ENCODE assay signal across 15 cellular contexts in genomic region chr2:2887772-2888387, GRCh38.
A peak's percentile ranks its signal among the peaks of the same experiment; 100 is the strongest.
DNase-seq lines count a peak whose midpoint lies in the region; ATAC-seq and TF ChIP-seq lines count a peak whose summit lies in the region.
"Had no signal": no experiment of that assay in that cellular context is flagged by ENCODE, and none has a peak within 500 bp of the region (broad histone marks: within the 10 kb centered on the region; RNA-seq: fewer than 3 reads in every experiment).

No MANE protein-coding gene starts in this region.

- no peak for TF ChIP-seq CTCF in natural killer cell (IDR thresholded peaks at IDR 0.05)

- H3K4me1 Mint-ChIP-seq in natural killer cell treated with Interleukin-12 subunit alpha and Interleukin-12 subunit beta and Interleukin-15 and Interleukin-18, amount 100 ng/mL, for 72 hours (ENCODE audit: low read depth in 2 of 2): no peaks in the 10 kb centered on the region
- no peaks in the 10 kb centered on the region for H3K4me1 Mint-ChIP-seq in natural killer cell
- H3K4me1 Mint-ChIP-seq in T-helper 2 cell treated with Interferon-gamma antibody and Interleukin-4, amounts not matched to agents 5 μg/mL and 100 μg/mL, for 36 hours (ENCODE audit: low read depth): no peaks in the 10 kb centered on the region
- H3K4me1 Mint-ChIP-seq: IgD-negative memory B cell had no signal

- no peak overlapping the region for H3K27ac Mint-ChIP-seq in natural killer cell treated with Interleukin-12 subunit alpha and Interleukin-12 subunit beta and Interleukin-15 and Interleukin-18, amount 100 ng/mL, for 72 hours
- H3K27ac Mint-ChIP-seq in natural killer cell: no peak overlapping the region
- no peak overlapping the region for H3K27ac Mint-ChIP-seq in T-helper 2 cell treated with Interferon-gamma antibody and Interleukin-4, amounts not matched to agents 5 μg/mL and 100 μg/mL, for 36 hours
- H3K27ac Mint-ChIP-seq: CD4-positive, alpha-beta T cell; IgD-negative memory B cell had no signal

- H3K36me3 Mint-ChIP-seq in natural killer cell treated with Interleukin-12 subunit alpha and Interleukin-12 subunit beta and Interleukin-15 and Interleukin-18, amount 100 ng/mL, for 72 hours: no peaks in the 10 kb centered on the region
- no peaks in the 10 kb centered on the region for H3K36me3 Mint-ChIP-seq in natural killer cell
- H3K36me3 Mint-ChIP-seq in T-helper 2 cell treated with Interferon-gamma antibody and Interleukin-4, amounts not matched to agents 5 μg/mL and 100 μg/mL, for 36 hours (ENCODE audit: low read depth): no peaks in the 10 kb centered on the region
- H3K36me3 Mint-ChIP-seq: IgD-negative memory B cell had no signal

- peaks cover 5% of the 10 kb centered on the region for H3K9me3 Mint-ChIP-seq in natural killer cell treated with Interleukin-12 subunit alpha and Interleukin-12 subunit beta and Interleukin-15 and Interleukin-18, amount 100 ng/mL, for 72 hours
- peaks cover 2 to 5% of the 10 kb centered on the region in 2 donors for H3K9me3 Mint-ChIP-seq in natural killer cell
- H3K9me3 Mint-ChIP-seq in T-helper 2 cell treated with Interferon-gamma antibody and Interleukin-4, amounts not matched to agents 5 μg/mL and 100 μg/mL, for 36 hours: peaks cover 6% of the 10 kb centered on the region

- peak; percentile 27 to 50 for ATAC-seq in natural killer cell treated with Interleukin-12 subunit alpha and Interleukin-12 subunit beta and Interleukin-15 and Interleukin-18, amount 100 ng/mL, for 72 hours
- ATAC-seq in natural killer cell (no peak), HG03378 (IDR thresholded peaks at IDR 0.05; ENCODE audit: unreplicated experiment) (no peak)
- ATAC-seq: HCT116 had no signal

- no peak for DNase-seq in natural killer cell treated with Interleukin-12 subunit alpha and Interleukin-12 subunit beta and Interleukin-15 and Interleukin-18, amount 100 ng/mL, for 72 hours (ENCODE audit: low spot score)
- DNase-seq in natural killer cell (no peak), RPMI8226 (peak; percentile 87), mesenteric fat pad (ENCODE audit: low spot score) (peak; percentile 51), NAMALWA (ENCODE audit: low spot score) (no peak)
- DNase-seq in T-helper 2 cell treated with Interferon-gamma antibody and Interleukin-4, amounts not matched to agents 5 μg/mL and 100 μg/mL, for 36 hours (ENCODE audit: low spot score): no peak
- DNase-seq: AML-193; CD4-positive, alpha-beta T cell; NCI-H2081 treated with DMSO at 0.1 percent for 48 hours; NCI-H2227 treated with DMSO at 0.1 percent for 48 hours; NCI-H526 treated with DMSO at 0.1 percent for 48 hours; SHP77 had no signal

- intact Hi-C loops in natural killer cell (cut with micrococcal nuclease): no loop called here

- no peak overlapping the region for H3K4me3 Mint-ChIP-seq in natural killer cell treated with Interleukin-12 subunit alpha and Interleukin-12 subunit beta and Interleukin-15 and Interleukin-18, amount 100 ng/mL, for 72 hours
- H3K4me3 Mint-ChIP-seq in natural killer cell: no peak overlapping the region
- H3K4me3 Mint-ChIP-seq in T-helper 2 cell treated with Interferon-gamma antibody and Interleukin-4, amounts not matched to agents 5 μg/mL and 100 μg/mL, for 36 hours: no peak overlapping the region
- H3K4me3 Mint-ChIP-seq: CD4-positive, alpha-beta T cell; IgD-negative memory B cell had no signal

- peaks cover 6 to 13% of the 10 kb centered on the region in 2 donors for H3K27me3 Mint-ChIP-seq in natural killer cell treated with Interleukin-12 subunit alpha and Interleukin-12 subunit beta and Interleukin-15 and Interleukin-18, amount 100 ng/mL, for 72 hours
- peaks cover 7 to 14% of the 10 kb centered on the region in 2 donors for H3K27me3 Mint-ChIP-seq in natural killer cell (ENCODE audit: low read depth in 2 of 2)
- peaks cover 3% of the 10 kb centered on the region for H3K27me3 Mint-ChIP-seq in T-helper 2 cell treated with Interferon-gamma antibody and Interleukin-4, amounts not matched to agents 5 μg/mL and 100 μg/mL, for 36 hours (ENCODE audit: low read depth)

Comparison
In these comparisons a context has a peak if more than half of its experiments do, and no peak if none do; other contexts are left out.
1. ATAC-seq: peak in natural killer cell treated with Interleukin-12 subunit alpha and Interleukin-12 subunit beta and Interleukin-15 and Interleukin-18, amount 100 ng/mL, for 72 hours (2 of 2); none in natural killer cell (0 of 3) and HG03378 (single experiment).
2. DNase-seq: peak in RPMI8226 (single experiment) and mesenteric fat pad (single experiment); none in natural killer cell treated with Interleukin-12 subunit alpha and Interleukin-12 subunit beta and Interleukin-15 and Interleukin-18, amount 100 ng/mL, for 72 hours (single experiment), natural killer cell (single experiment), T-helper 2 cell treated with Interferon-gamma antibody and Interleukin-4, amounts not matched to agents 5 μg/mL and 100 μg/mL, for 36 hours (single experiment) and NAMALWA (single experiment).